24 cellular contexts compared by ENCODE assay signal in the genomic region with DNA sequence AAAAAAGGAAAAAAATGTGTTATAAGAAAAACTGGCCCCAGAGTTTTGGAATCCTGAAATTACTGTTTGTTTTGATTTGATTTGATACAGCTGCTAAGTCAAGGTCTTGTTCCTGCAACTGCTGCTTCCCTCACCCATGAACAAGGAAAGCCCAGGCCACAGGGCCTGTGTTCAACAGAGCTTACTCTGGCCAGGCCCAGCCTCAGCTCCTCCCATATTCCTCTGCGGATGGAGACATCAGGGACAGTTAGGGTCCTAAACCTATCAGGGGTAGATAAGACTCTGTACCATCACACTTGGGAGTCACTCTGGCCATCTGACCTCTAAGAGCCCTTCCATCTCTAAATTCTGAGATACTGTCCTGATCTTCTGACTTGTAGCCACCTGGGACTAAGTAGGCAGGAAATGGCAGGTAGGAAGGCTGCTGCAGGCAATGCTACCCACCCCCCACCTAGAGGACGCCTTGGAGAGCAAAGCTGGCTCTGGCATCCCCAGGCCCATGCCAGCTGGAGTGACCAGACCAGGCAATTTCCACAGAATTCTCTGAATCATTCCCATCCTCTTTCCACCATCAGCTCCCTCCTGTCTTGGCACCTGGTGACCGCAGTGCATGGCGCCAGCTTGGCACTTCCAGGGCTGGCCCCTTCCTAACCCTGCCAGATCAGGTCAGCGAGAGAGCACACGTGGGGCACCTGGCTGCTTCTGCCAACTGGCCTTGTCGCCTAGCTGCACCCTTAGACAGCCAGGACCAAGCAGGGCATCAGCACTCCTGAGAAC.
"Had no signal": no experiment of that assay in that cellular context is flagged by ENCODE, and none has a peak within 500 bp of the region (broad histone marks: within the 10 kb centered on the region; RNA-seq: fewer than 3 reads in every experiment).

No MANE protein-coding gene starts in this region.

- H3K36me3 ChIP-seq: breast epithelium had no signal

- H3K4me3 ChIP-seq: breast epithelium had no signal

- H3K9me3 Mint-ChIP-seq: activated naive CD4-positive, alpha-beta T cell treated with anti-CD3 and anti-CD28 coated beads, Interleukin-2, amount 50 U/mL, for 24 hours; activated T-helper 1 cell treated with anti-CD3 and anti-CD28 coated beads, Interleukin-12 subunit alpha, Interleukin-12 subunit beta, Interleukin-2, Interleukin-4 antibody, amounts not matched to agents 30 ng/mL and 10 ng/mL and 1 ng/mL, durations not matched to agents 14 hours and 24 hours and 36 hours had no signal

- H3K27ac Mint-ChIP-seq: activated CD8-positive, alpha-beta T cell treated with anti-CD3 and anti-CD28 coated beads, Interleukin-2, amount 10 ng/mL, durations not matched to agents 7 days and 5 days; activated naive CD4-positive, alpha-beta T cell treated with anti-CD3 and anti-CD28 coated beads, Interleukin-2, amount 50 U/mL, for 24 hours; activated T-helper 1 cell treated with anti-CD3 and anti-CD28 coated beads, Interleukin-12 subunit alpha, Interleukin-12 subunit beta, Interleukin-2, Interleukin-4 antibody, amounts not matched to agents 30 ng/mL and 10 ng/mL and 1 ng/mL, durations not matched to agents 14 hours and 24 hours and 36 hours had no signal

- H3K36me3 Mint-ChIP-seq: activated naive CD4-positive, alpha-beta T cell treated with anti-CD3 and anti-CD28 coated beads, Interleukin-2, amount 50 U/mL, for 24 hours had no signal

- H3K27ac ChIP-seq: breast epithelium had no signal

- DNase-seq: activated CD4-positive, alpha-beta T cell treated with anti-CD3 and anti-CD28 coated beads for 48 hours; activated CD4-positive, alpha-beta T cell treated with anti-CD3 and anti-CD28 coated beads, Interleukin-2, amount 50 U/mL, for 4 hours; activated CD4-positive, CD25-positive, alpha-beta regulatory T cell treated with anti-CD3 and anti-CD28 coated beads, Interleukin-2, amount 50 U/mL, for 72 hours; activated CD8-positive, alpha-beta memory T cell treated with anti-CD3 and anti-CD28 coated beads, Interleukin-2, amount 50 U/mL, for 48 hours; activated CD8-positive, alpha-beta T cell treated with anti-CD3 and anti-CD28 coated beads, Interleukin-2, amount 10 ng/mL, durations not matched to agents 7 days and 5 days; activated effector memory CD4-positive, alpha-beta T cell treated with Interleukin-2 at 50 U/mL for 16 hours; activated naive CD4-positive, alpha-beta T cell; activated T-cell treated with anti-CD3 and anti-CD28 coated beads, Interleukin-2, amount 50 U/mL, for 1 hour; central memory CD4-positive, alpha-beta T cell; KG1; NCI-H1092; NCI-H1417; NCI-H2029 treated with DMSO at 0.1 percent for 48 hours; NCI-H345; NCI-H510A; NCI-H526 treated with DMSO at 0.1 percent for 48 hours; NCI-H82; OCI-M1; SHP77; T-helper 1 cell had no signal

- H3K4me3 Mint-ChIP-seq: activated CD8-positive, alpha-beta T cell treated with anti-CD3 and anti-CD28 coated beads, Interleukin-2, amount 10 ng/mL, durations not matched to agents 7 days and 5 days; activated naive CD4-positive, alpha-beta T cell treated with anti-CD3 and anti-CD28 coated beads, Interleukin-2, amount 50 U/mL, for 24 hours; activated T-helper 1 cell treated with anti-CD3 and anti-CD28 coated beads, Interleukin-12 subunit alpha, Interleukin-12 subunit beta, Interleukin-2, Interleukin-4 antibody, amounts not matched to agents 30 ng/mL and 10 ng/mL and 1 ng/mL, durations not matched to agents 14 hours and 24 hours and 36 hours had no signal

- H3K9me3 ChIP-seq: breast epithelium had no signal

- ATAC-seq: activated CD8-positive, alpha-beta T cell treated with anti-CD3 and anti-CD28 coated beads, Interleukin-2, amount 10 ng/mL, durations not matched to agents 7 days and 5 days; Panc1 had no signal
